Comparison of ENCODE assay signal across 10 cellular contexts in genomic region chr3:120420855-120421570, GRCh38. TPM values are rescaled to one million over a fixed set of nuclear protein-coding genes. Genes with fewer than 3 reads are reported as not detected.
DNase-seq lines count a peak whose midpoint lies in the region; ATAC-seq and TF ChIP-seq lines count a peak whose summit lies in the region.
"Had no signal": no experiment of that assay in that cellular context is flagged by ENCODE, and none has a peak within 500 bp of the region (broad histone marks: within the 10 kb centered on the region; RNA-seq: fewer than 3 reads in every experiment).

No MANE protein-coding gene starts in this region.

- H3K4me3 Mint-ChIP-seq in mesothelial cell of epicardium, result peak overlapping the region; percentile 9
- H3K4me3 Mint-ChIP-seq: T-helper 2 cell treated with Interferon-gamma antibody and Interleukin-4, amounts not matched to agents 5 μg/mL and 100 μg/mL, for 36 hours had no signal

- no peak for ATAC-seq in upper lobe of right lung
- no peak for ATAC-seq in GM18870 (IDR thresholded peaks at IDR 0.05; ENCODE audit: unreplicated experiment)

- H3K27ac Mint-ChIP-seq in mesothelial cell of epicardium, result peak overlapping the region; percentile 95
- H3K27ac Mint-ChIP-seq: T-helper 2 cell treated with Interferon-gamma antibody and Interleukin-4, amounts not matched to agents 5 μg/mL and 100 μg/mL, for 36 hours had no signal

- peaks cover 87% of the 10 kb centered on the region for H3K4me1 Mint-ChIP-seq in mesothelial cell of epicardium

- intact Hi-C loops in upper lobe of right lung (cut with DNase I), result no loop called here

- H3K4me1 ChIP-seq in Peyer's patch (peaks cover 0 to 35% (median 0%) of the 10 kb centered on the region in 4 donors), upper lobe of right lung (peaks cover 60% of the 10 kb centered on the region)

- DNase-seq in Peyer's patch, result no peak
- DNase-seq in epithelial cell of esophagus (ENCODE audit: low read depth), result no peak
- no peak for DNase-seq in mesothelial cell of epicardium (ENCODE audit: low spot score in 2 of 2, unreplicated experiment in 2 of 2)
- DNase-seq in upper lobe of right lung, result no peak
- DNase-seq in HUDEP-2 (lab: John Stamatoyannopoulos, UW; ENCODE audit: unreplicated experiment in 76 of 76), result no peak
- no peak for DNase-seq in H4 (ENCODE audit: low spot score)
- DNase-seq: activated naive CD4-positive, alpha-beta T cell; NCI-H2107 had no signal

- H3K9me3 Mint-ChIP-seq in mesothelial cell of epicardium, result no peaks in the 10 kb centered on the region
- H3K9me3 Mint-ChIP-seq: T-helper 2 cell treated with Interferon-gamma antibody and Interleukin-4, amounts not matched to agents 5 μg/mL and 100 μg/mL, for 36 hours had no signal

- no peak for TF ChIP-seq POLR2A in Peyer's patch (IDR thresholded peaks at IDR 0.05)

- no peaks in the 10 kb centered on the region for H3K27me3 ChIP-seq in Peyer's patch
- no peaks in the 10 kb centered on the region for H3K27me3 ChIP-seq in upper lobe of right lung

- H3K9me3 ChIP-seq in Peyer's patch (no peaks in the 10 kb centered on the region), upper lobe of right lung (no peaks in the 10 kb centered on the region)

- H3K4me3 ChIP-seq in Peyer's patch, result no peak overlapping the region
- no peak overlapping the region for H3K4me3 ChIP-seq in epithelial cell of esophagus (ENCODE audit: low read length)
- no peak overlapping the region for H3K4me3 ChIP-seq in upper lobe of right lung

- TF ChIP-seq CTCF in Peyer's patch (IDR thresholded peaks at IDR 0.05), result no peak
- TF ChIP-seq CTCF in epithelial cell of esophagus (IDR thresholded peaks at IDR 0.05; ENCODE audit: insufficient read depth, low read depth, low read length, missing control alignments), result peak; percentile 13
- no peak for TF ChIP-seq CTCF in mesothelial cell of epicardium (IDR thresholded peaks at IDR 0.05; ENCODE audit: unreplicated experiment)
- TF ChIP-seq CTCF in upper lobe of right lung (IDR thresholded peaks at IDR 0.05), result no peak

- H3K27ac ChIP-seq in Peyer's patch (peak overlapping the region in 3 of 4 donors; percentile 3 to 77 (median 42)), upper lobe of right lung (peak overlapping the region; percentile 45)

- peaks cover 4% of the 10 kb centered on the region for H3K36me3 Mint-ChIP-seq in mesothelial cell of epicardium

- no peaks in the 10 kb centered on the region for H3K27me3 Mint-ChIP-seq in mesothelial cell of epicardium (ENCODE audit: low read depth)

- no peaks in the 10 kb centered on the region for H3K36me3 ChIP-seq in Peyer's patch
- H3K36me3 ChIP-seq in upper lobe of right lung, result no peaks in the 10 kb centered on the region

RNA-seq across cellular contexts. Expression of gene FSTL1, which starts 29.8 kb away (rescaled TPM):
- 10 to 100 TPM; 22.2 to 84.2 (median 59.8) TPM for total RNA-seq in Peyer's patch
- total RNA-seq in mesothelial cell of epicardium, result 734 to 772 TPM (median 749 TPM) in 3 replicates
- total RNA-seq in upper lobe of right lung, result 221 TPM
- 290 and 316 TPM in 2 replicates for total RNA-seq in H4 (2014; rRNA removed; shearing (Covaris generic))
